In genomic region chr6:51093899-51094665, GRCh38 we compare ENCODE assay signal across 29 cellular contexts.
"Had no signal": no experiment of that assay in that cellular context is flagged by ENCODE, and none has a peak within 500 bp of the region (broad histone marks: within the 10 kb centered on the region; RNA-seq: fewer than 3 reads in every experiment).

No MANE protein-coding gene starts in this region.

- H3K27me3 ChIP-seq: adrenal gland, body of pancreas, cardiac muscle cell, dorsolateral prefrontal cortex, gastroesophageal sphincter, right atrium auricular region, transverse colon had no signal

- DNase-seq: activated CD4-positive, alpha-beta memory T cell treated with anti-CD3 and anti-CD28 coated beads for 36 hours; activated CD4-positive, alpha-beta T cell treated with anti-CD3 and anti-CD28 coated beads, Interleukin-2, amount 10 ng/mL, durations not matched to agents 24 days and 14 days; activated CD8-positive, alpha-beta memory T cell treated with anti-CD3 and anti-CD28 coated beads, Interleukin-2, amount 50 U/mL, for 4 hours; activated effector memory CD4-positive, alpha-beta T cell treated with anti-CD3 and anti-CD28 coated beads, Interleukin-2, amount 50 U/mL, for 16 hours; activated naive CD4-positive, alpha-beta T cell treated with anti-CD3 and anti-CD28 coated beads for 36 hours; activated naive CD8-positive, alpha-beta T cell treated with anti-CD3 and anti-CD28 coated beads for 36 hours; activated T-cell treated with anti-CD3 and anti-CD28 coated beads, Interleukin-2, amount 50 U/mL, for 1 hour; adrenal gland; aorta; body of pancreas; dorsolateral prefrontal cortex; effector memory CD4-positive, alpha-beta T cell; erythroblast; head of caudate nucleus; hypothalamus; immature natural killer cell; left ventricle myocardium inferior; mucosa of descending colon; stimulated activated naive CD4-positive, alpha-beta T cell; transverse colon; WERI-Rb-1 had no signal

- H3K36me3 ChIP-seq: adrenal gland, cardiac muscle cell, gastroesophageal sphincter, left ventricle myocardium inferior, prostate gland, right atrium auricular region, transverse colon, WERI-Rb-1 had no signal

- H3K4me3 ChIP-seq: adrenal gland, body of pancreas, cardiac muscle cell, coronary artery, dorsolateral prefrontal cortex, gastroesophageal sphincter, left ventricle myocardium inferior, lung, mucosa of descending colon, prostate gland, right atrium auricular region, transverse colon had no signal

- ATAC-seq: activated CD4-positive, CD25-positive, alpha-beta regulatory T cell treated with anti-CD3 and anti-CD28 coated beads, Interleukin-2, amount 50 U/mL, for 24 hours; body of pancreas; gastroesophageal sphincter; mucosa of descending colon; natural killer cell treated with Interleukin-12 subunit alpha and Interleukin-12 subunit beta and Interleukin-15 and Interleukin-18, amount 100 ng/mL, for 72 hours had no signal
